Comparison of ENCODE assay signal across 30 cellular contexts in genomic region chr4:97016186-97016945, GRCh38.
DNase-seq lines count a peak whose midpoint lies in the region; ATAC-seq, FAIRE-seq and TF ChIP-seq lines count a peak whose summit lies in the region.
"Had no signal": no experiment of that assay in that cellular context is flagged by ENCODE, and none has a peak within 500 bp of the region (broad histone marks: within the 10 kb centered on the region; RNA-seq: fewer than 3 reads in every experiment).

No MANE protein-coding gene starts in this region.

- H4K20me1 ChIP-seq in DND-41 (ENCODE audit: insufficient read depth, low read length): no peaks in the 10 kb centered on the region
- H4K20me1 ChIP-seq: BLaER1 had no signal

- peaks cover 16% of the 10 kb centered on the region for H3K4me1 ChIP-seq in DND-41 (ENCODE audit: insufficient read depth, low read length)
- no peaks in the 10 kb centered on the region for H3K4me1 ChIP-seq in kidney (ENCODE audit: control insufficient read depth in 1 of 2, insufficient read depth in 1 of 2, low read depth in 1 of 2, low read length in 2 of 2)
- H3K4me1 ChIP-seq: A549, BLaER1, left lung had no signal

- no peaks in the 10 kb centered on the region for H3K9me3 ChIP-seq in DND-41 (ENCODE audit: insufficient read depth, low read length, severe bottlenecking)
- no peaks in the 10 kb centered on the region for H3K9me3 ChIP-seq in kidney (ENCODE audit: control insufficient read depth in 1 of 2, low read length in 2 of 2)
- H3K9me3 ChIP-seq: A549, BLaER1, left lung had no signal

- no peaks in the 10 kb centered on the region for H3K27me3 ChIP-seq in DND-41 (ENCODE audit: insufficient read depth, low read length, poor library complexity)
- H3K27me3 ChIP-seq: BLaER1, left lung had no signal

- H3K27ac ChIP-seq in DND-41 (ENCODE audit: low read length) (peak overlapping the region; percentile 48; the same call in 1 of the 2 replicates), kidney (ENCODE audit: low read depth in 2 of 2, low read length in 2 of 2) (no peak overlapping the region)
- H3K27ac ChIP-seq: A549, BLaER1, left lung had no signal

- H3K4me3 ChIP-seq in DND-41 (ENCODE audit: low read depth in 1 of 2, low read length in 2 of 2) (no peak overlapping the region), kidney (ENCODE audit: low read length in 2 of 2) (peak overlapping the region in 1 of 2 donors; percentile 15)
- H3K4me3 ChIP-seq: A549, BLaER1, GM12878, left lung had no signal

- peak; percentile 7 for DNase-seq in ACHN
- DNase-seq in DND-41: peak; percentile 19
- peak; percentile 61 for DNase-seq in NCI-H69 (lab: John Stamatoyannopoulos, UW)
- no peak for DNase-seq in kidney
- no peak for DNase-seq in activated T-cell treated with anti-CD3 and anti-CD28 coated beads for 4 hours
- no peak for DNase-seq in RPMI8226
- no peak for DNase-seq in GM10248 (ENCODE audit: extremely low spot score)
- no peak for DNase-seq in T1000 (lab: John Stamatoyannopoulos, UW)
- DNase-seq: activated CD4-positive, alpha-beta T cell treated with anti-CD3 and anti-CD28 coated beads, Interleukin-2, amount 10 ng/mL, durations not matched to agents 24 days and 14 days; activated naive CD4-positive, alpha-beta T cell treated with anti-CD3 and anti-CD28 coated beads, Interleukin-2, amount 50 U/mL, for 16 hours; anterior cingulate cortex; dermis blood vessel endothelial cell; DMS53; glutamatergic neuron; KG1; left lung; NCI-H2081 treated with DMSO at 0.1 percent for 48 hours; NCI-H526 treated with DMSO at 0.1 percent for 48 hours; posterior cingulate gyrus; SIG-M5; small intestine; stimulated activated CD4-positive, alpha-beta T cell treated with anti-CD3 and anti-CD28 coated beads, Interleukin-2, amount 100 ng/mL, for 24 hours; T-helper 1 cell had no signal

- TF ChIP-seq CTCF in DND-41 (IDR thresholded peaks at IDR 0.05; ENCODE audit: borderline replicate concordance, extremely low read depth, low read length, poor library complexity, severe bottlenecking): no peak
- TF ChIP-seq CTCF in kidney (IDR thresholded peaks at IDR 0.05; ENCODE audit: borderline replicate concordance, extremely low read depth, insufficient read depth): no peak
- no peak for TF ChIP-seq CTCF in GM10248 (IDR thresholded peaks at IDR 0.05; ENCODE audit: control extremely low read depth, extremely low read depth, low read depth, missing control alignments)

- H2AFZ ChIP-seq in DND-41 (ENCODE audit: low read depth, low read length): peak overlapping the region; percentile 21

- H3K79me2 ChIP-seq in DND-41 (ENCODE audit: insufficient read depth, low read length): no peaks in the 10 kb centered on the region

- peak; percentile 67 for ATAC-seq in DND-41 (ENCODE audit: insufficient read depth, low read depth)
- ATAC-seq: A549; GM12878; HCT116; left lung; stimulated activated effector memory CD8-positive, alpha-beta T cell treated with anti-CD3 and anti-CD28 coated beads, Interleukin-12 subunit alpha, Interleukin-12 subunit beta, amount 100 ng/mL, for 72 hours had no signal

- H3K9ac ChIP-seq in DND-41 (ENCODE audit: low read depth, low read length): no peak overlapping the region
- H3K9ac ChIP-seq in kidney (ENCODE audit: low read length in 2 of 2): no peak overlapping the region
- H3K9ac ChIP-seq: BLaER1 had no signal

- CTCF ChIA-PET in GM10248 (lab: Yijun Ruan, JAX): interaction anchor here (0.9 to 5.5 kb wide), 3 partner anchors 7 to 29 kb away, joined by 3 to 27 read pairs (median 3); no protein-coding TSS in a partner anchor

- intact Hi-C loops in kidney (cut with DNase I): no loop called here

- POLR2A ChIA-PET in GM10248 (lab: Yijun Ruan, JAX): no interaction called here

- 0 out of 2 replicates have a peak overlapping the region, but pooled peaks have one; percentile 9 for H3K4me2 ChIP-seq in DND-41 (ENCODE audit: insufficient read depth, low read length)
- H3K4me2 ChIP-seq: A549, BLaER1 had no signal

- in situ Hi-C loops in ACHN (cut with HindIII; ENCODE audit: low pct_ligation_motif_present, low pct_unique_long_range_greater_than_20kb, low sequenced_read_pairs): no loop called here

- peak; percentile 87 for FAIRE-seq in kidney (lab: Jason Lieb, UNC)
- FAIRE-seq: A549, GM12878, HTR-8/SVneo, small intestine, urothelium cell line had no signal

- no peaks in the 10 kb centered on the region for H3K36me3 ChIP-seq in DND-41 (ENCODE audit: insufficient read depth, low read length)
- H3K36me3 ChIP-seq in kidney (ENCODE audit: control insufficient read depth in 1 of 2, insufficient read depth in 2 of 2, low read length in 2 of 2): no peaks in the 10 kb centered on the region
- H3K36me3 ChIP-seq: BLaER1, left lung had no signal

Comparison
In these comparisons a context has a peak if more than half of its experiments do, and no peak if none do; other contexts are left out.
1. DNase-seq: peak in ACHN (single experiment), DND-41 (single experiment) and NCI-H69 (single experiment); none in kidney (single experiment), activated T-cell treated with anti-CD3 and anti-CD28 coated beads for 4 hours (single experiment), RPMI8226 (single experiment), GM10248 (single experiment) and T1000 (single experiment).